Comparison of ENCODE assay signal across 21 cellular contexts in genomic region chr2:30985493-30986292, GRCh38.
"Had no signal": no experiment of that assay in that cellular context is flagged by ENCODE, and none has a peak within 500 bp of the region (broad histone marks: within the 10 kb centered on the region; RNA-seq: fewer than 3 reads in every experiment).

No MANE protein-coding gene starts in this region.

- H3K4me2 ChIP-seq: KMS-11 had no signal

- H3K4me3 ChIP-seq: K562, SJCRH30 had no signal

- H3K36me3 ChIP-seq: SJCRH30 had no signal

- H3K27ac ChIP-seq: KMS-11, SJCRH30 had no signal

- DNase-seq: Kasumi-1, MM.1S, NCI-H1105, NCI-H1417, NCI-H1436 treated with DMSO at 0.1 percent for 48 hours, NCI-H1694, NCI-H1930, NCI-H2081, NCI-H2107, NCI-H226, NCI-H446, NCI-H510A, NCI-H524 treated with DMSO at 0.1 percent for 48 hours, NCI-H69, NCI-H774, RPMI8226, SHP77 treated with DMSO at 0.1 percent for 48 hours, SJCRH30, SW 1271 had no signal

- H3K27me3 ChIP-seq: SJCRH30 had no signal

- H3K9me3 ChIP-seq: SJCRH30 had no signal

- H3K9ac ChIP-seq: KMS-11 had no signal

- H3K4me1 ChIP-seq: SJCRH30 had no signal
